In the genomic region with DNA sequence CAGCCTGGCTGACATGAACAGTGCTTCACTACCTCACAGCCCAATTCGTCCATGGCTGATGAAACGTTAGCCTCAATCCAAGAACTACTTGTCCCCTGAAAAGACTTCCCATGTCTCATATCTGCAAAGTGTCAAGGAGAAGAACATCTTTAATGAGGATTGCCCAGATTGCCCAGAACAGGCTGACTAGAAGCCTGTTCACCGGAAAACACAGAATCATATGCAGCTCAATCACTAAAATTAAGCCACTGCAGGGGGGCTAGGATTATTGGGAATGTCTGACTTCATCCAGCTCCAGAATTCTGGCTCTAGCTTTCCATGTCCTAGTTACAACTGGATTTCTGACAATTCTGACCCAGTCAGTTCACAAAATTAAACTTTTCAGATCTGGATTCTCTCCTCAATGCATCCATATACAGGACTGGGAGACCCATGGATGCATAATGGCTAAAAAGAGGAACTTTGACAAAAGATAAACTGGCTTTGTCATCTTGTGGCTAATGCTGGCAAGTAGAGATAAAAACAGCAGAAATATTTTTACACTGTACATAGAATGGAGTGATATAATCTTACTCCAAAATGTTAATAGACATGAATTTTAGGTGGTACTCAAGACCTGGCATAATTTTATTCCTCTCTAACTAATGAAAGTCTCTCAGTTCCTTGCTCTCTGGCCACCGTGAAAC, we compare ENCODE assay signal across 18 cellular contexts.
"Had no signal": no experiment of that assay in that cellular context is flagged by ENCODE, and none has a peak within 500 bp of the region (broad histone marks: within the 10 kb centered on the region; RNA-seq: fewer than 3 reads in every experiment).

No MANE protein-coding gene starts in this region.

- H3K27ac ChIP-seq: ascending aorta, esophagus muscularis mucosa, gastroesophageal sphincter, heart left ventricle, neural progenitor cell, right atrium auricular region, tibial artery had no signal

- H3K4me3 ChIP-seq: ascending aorta, esophagus muscularis mucosa, gastroesophageal sphincter, heart left ventricle, mucosa of descending colon, neural progenitor cell, right atrium auricular region, tibial artery had no signal

- H3K27me3 ChIP-seq: ascending aorta, esophagus muscularis mucosa, gastroesophageal sphincter, heart left ventricle, neural progenitor cell, right atrium auricular region, tibial artery had no signal

- H3K4me1 ChIP-seq: ascending aorta, esophagus muscularis mucosa, gastroesophageal sphincter, heart left ventricle, neural progenitor cell, right atrium auricular region, tibial artery had no signal

- H3K36me3 ChIP-seq: ascending aorta, esophagus muscularis mucosa, gastroesophageal sphincter, heart left ventricle, neural progenitor cell, right atrium auricular region, tibial artery had no signal

- H3K9me3 ChIP-seq: ascending aorta, esophagus muscularis mucosa, gastroesophageal sphincter, heart left ventricle, right atrium auricular region, tibial artery had no signal

- DNase-seq: activated CD4-positive, alpha-beta T cell treated with anti-CD3 and anti-CD28 coated beads, Interleukin-2, amount 50 U/mL, for 48 hours; activated gamma-delta T cell; cortex of kidney; effector CD4-positive, alpha-beta T cell; heart left ventricle; left ventricle myocardium superior; mucosa of descending colon; naive B cell; stimulated activated CD4-positive, alpha-beta T cell treated with anti-CD3 and anti-CD28 coated beads, Interleukin-12 subunit alpha, Interleukin-12 subunit beta, amount 100 ng/mL, for 4 hours; stimulated activated CD4-positive, alpha-beta T cell treated with anti-CD3 and anti-CD28 coated beads, Interleukin-2, amount 100 ng/mL, for 24 hours; stimulated activated naive CD8-positive, alpha-beta T cell treated with anti-CD3 and anti-CD28 coated beads, Interleukin-15, Interleukin-2, amounts not matched to agents 100 U/mL and 50 U/mL, for 24 hours; substantia nigra; tibial artery had no signal
